ENCODE assay signal across 19 cellular contexts in genomic region chr15:65904301-65904700, GRCh38.
"Had no signal": no experiment of that assay in that cellular context is flagged by ENCODE, and none has a peak within 500 bp of the region (broad histone marks: within the 10 kb centered on the region; RNA-seq: fewer than 3 reads in every experiment).

No MANE protein-coding gene starts in this region.

- H3K27me3 Mint-ChIP-seq: activated naive CD4-positive, alpha-beta T cell treated with anti-CD3 and anti-CD28 coated beads, Interleukin-2, amount 50 U/mL, for 24 hours; stimulated activated naive CD8-positive, alpha-beta T cell treated with anti-CD3 and anti-CD28 coated beads, Interleukin-15, amount 100 ng/mL, for 72 hours; T-helper 17 cell had no signal

- H3K27ac ChIP-seq: sigmoid colon, thoracic aorta, uterus had no signal

- H3K27me3 ChIP-seq: sigmoid colon, uterus had no signal

- ATAC-seq: activated CD8-positive, alpha-beta T cell treated with anti-CD3 and anti-CD28 coated beads, Interleukin-2, amount 10 ng/mL, durations not matched to agents 7 days and 5 days; esophagus mucosa; stimulated activated naive CD8-positive, alpha-beta T cell treated with anti-CD3 and anti-CD28 coated beads, Interleukin-15, amount 100 ng/mL, for 72 hours; T-helper 17 cell; WTC11 had no signal

- H3K27ac Mint-ChIP-seq: activated CD8-positive, alpha-beta T cell treated with anti-CD3 and anti-CD28 coated beads, Interleukin-2, amount 10 ng/mL, durations not matched to agents 7 days and 5 days; activated naive CD4-positive, alpha-beta T cell treated with anti-CD3 and anti-CD28 coated beads, Interleukin-2, amount 50 U/mL, for 24 hours; nephron; T-helper 17 cell; WTC11 had no signal

- DNase-seq: activated CD4-positive, alpha-beta T cell treated with anti-CD3 and anti-CD28 coated beads for 48 hours; activated CD8-positive, alpha-beta memory T cell treated with anti-CD3 and anti-CD28 coated beads, Interleukin-2, amount 50 U/mL, for 48 hours; activated CD8-positive, alpha-beta T cell treated with anti-CD3 and anti-CD28 coated beads, Interleukin-2, amount 10 ng/mL, durations not matched to agents 7 days and 5 days; amygdala; cerebellar nuclear complex; foreskin melanocyte; head of caudate nucleus; mammary epithelial cell; sigmoid colon; stimulated activated CD4-positive, alpha-beta T cell treated with anti-CD3 and anti-CD28 coated beads, Interleukin-2, amount 100 ng/mL, for 24 hours; stimulated activated naive CD8-positive, alpha-beta T cell treated with anti-CD3 and anti-CD28 coated beads, Interleukin-15, amount 100 ng/mL, for 72 hours; T-helper 17 cell; uterus had no signal

- H3K9me3 ChIP-seq: sigmoid colon, thoracic aorta, uterus had no signal

- H3K4me1 Mint-ChIP-seq: brain had no signal

- H3K4me3 ChIP-seq: sigmoid colon, thoracic aorta, uterus had no signal

- H3K4me3 Mint-ChIP-seq: activated CD8-positive, alpha-beta T cell treated with anti-CD3 and anti-CD28 coated beads, Interleukin-2, amount 10 ng/mL, durations not matched to agents 7 days and 5 days; activated naive CD4-positive, alpha-beta T cell treated with anti-CD3 and anti-CD28 coated beads, Interleukin-2, amount 50 U/mL, for 24 hours; brain; nephron; stimulated activated naive CD8-positive, alpha-beta T cell treated with anti-CD3 and anti-CD28 coated beads, Interleukin-15, amount 100 ng/mL, for 72 hours; T-helper 17 cell; WTC11 had no signal

- H3K9me3 Mint-ChIP-seq: activated naive CD4-positive, alpha-beta T cell treated with anti-CD3 and anti-CD28 coated beads, Interleukin-2, amount 50 U/mL, for 24 hours; brain; nephron; stimulated activated naive CD8-positive, alpha-beta T cell treated with anti-CD3 and anti-CD28 coated beads, Interleukin-15, amount 100 ng/mL, for 72 hours; WTC11 had no signal

- H3K4me1 ChIP-seq: sigmoid colon, uterus had no signal

- H3K36me3 ChIP-seq: uterus had no signal
